Comparison of ENCODE assay signal across 8 cellular contexts in the genomic region with DNA sequence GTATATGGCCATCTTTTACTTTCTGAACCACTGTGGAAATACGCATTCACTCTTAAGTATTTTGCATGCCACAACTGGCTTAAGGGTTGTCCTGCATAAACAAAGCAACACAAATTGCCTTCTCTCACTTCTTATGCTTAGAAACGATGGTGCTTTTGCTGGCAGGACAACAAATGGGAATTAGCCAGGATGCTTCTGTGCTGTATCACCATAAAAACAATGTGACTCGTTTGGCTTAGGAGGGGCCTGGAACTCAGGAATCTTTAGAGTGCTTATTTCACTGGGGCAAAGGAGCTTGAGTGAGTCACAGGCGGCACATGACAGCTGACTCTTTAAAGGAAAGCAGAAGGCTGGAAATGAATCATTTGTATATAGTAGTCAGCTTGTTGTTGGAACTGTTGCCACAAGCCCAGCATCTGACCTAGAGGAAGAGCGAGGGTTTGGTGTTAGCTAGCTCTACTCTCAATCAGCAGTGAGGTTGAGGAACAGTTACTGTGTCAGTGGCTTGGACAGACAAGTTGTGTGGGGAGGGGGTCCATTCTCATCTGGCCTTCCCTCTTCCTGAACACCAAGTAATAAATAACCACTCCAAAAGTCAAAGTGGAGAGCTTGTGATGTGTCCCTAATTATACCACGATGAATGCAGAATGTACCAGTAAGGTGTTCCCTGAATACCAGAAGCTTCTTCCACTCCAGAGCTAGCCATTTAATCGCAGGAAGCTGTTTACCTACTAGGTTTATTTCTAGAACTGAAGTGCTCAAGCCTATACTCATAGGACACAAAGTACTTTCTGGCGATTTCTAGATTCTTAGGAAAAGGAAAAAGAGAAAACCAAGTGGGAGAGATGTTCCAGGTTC.
DNase-seq lines count a peak whose midpoint lies in the region; ATAC-seq and TF ChIP-seq lines count a peak whose summit lies in the region.

No MANE protein-coding gene starts in this region.

- peak; percentile 100 for DNase-seq in GM04503 (ENCODE audit: low read depth)
- DNase-seq in OCI-M1 (lab: John Stamatoyannopoulos, UW), result peak; percentile 18
- DNase-seq in caudate nucleus (lab: John Stamatoyannopoulos, UW), result peak in 11 of 61 donors; percentile 3 to 48 (median 20)
- DNase-seq in stimulated activated CD4-positive, alpha-beta T cell treated with anti-CD3 and anti-CD28 coated beads, Interleukin-4, amount 100 ng/mL, for 4 hours, result peak; percentile 14 to 37
- DNase-seq in GM13976 (ENCODE audit: low spot score), result no peak

- ATAC-seq in HG03108 (IDR thresholded peaks at IDR 0.05; ENCODE audit: unreplicated experiment), result no peak
- ATAC-seq in HG02973 (IDR thresholded peaks at IDR 0.05; ENCODE audit: unreplicated experiment), result no peak

- no peak for TF ChIP-seq CTCF in GM13976 (IDR thresholded peaks at IDR 0.05; ENCODE audit: borderline replicate concordance, control extremely low read depth, extremely low read depth, insufficient read depth, missing control alignments)

- in situ Hi-C loops in GM13976 (cut with MboI; ENCODE audit: low sequenced_read_pairs, unreplicated experiment), result no loop called here

- peak overlapping the region; percentile 27 for H3K27ac ChIP-seq in caudate nucleus (ENCODE audit: low read depth, low read length)
- H3K27ac ChIP-seq in layer of hippocampus (ENCODE audit: low read depth, low read length), result peak overlapping the region; percentile 66

- no peaks in the 10 kb centered on the region for H3K27me3 ChIP-seq in layer of hippocampus (ENCODE audit: control insufficient read depth, insufficient read depth, low read length)
